ENCODE assay signal across 18 cellular contexts in the genomic region with DNA sequence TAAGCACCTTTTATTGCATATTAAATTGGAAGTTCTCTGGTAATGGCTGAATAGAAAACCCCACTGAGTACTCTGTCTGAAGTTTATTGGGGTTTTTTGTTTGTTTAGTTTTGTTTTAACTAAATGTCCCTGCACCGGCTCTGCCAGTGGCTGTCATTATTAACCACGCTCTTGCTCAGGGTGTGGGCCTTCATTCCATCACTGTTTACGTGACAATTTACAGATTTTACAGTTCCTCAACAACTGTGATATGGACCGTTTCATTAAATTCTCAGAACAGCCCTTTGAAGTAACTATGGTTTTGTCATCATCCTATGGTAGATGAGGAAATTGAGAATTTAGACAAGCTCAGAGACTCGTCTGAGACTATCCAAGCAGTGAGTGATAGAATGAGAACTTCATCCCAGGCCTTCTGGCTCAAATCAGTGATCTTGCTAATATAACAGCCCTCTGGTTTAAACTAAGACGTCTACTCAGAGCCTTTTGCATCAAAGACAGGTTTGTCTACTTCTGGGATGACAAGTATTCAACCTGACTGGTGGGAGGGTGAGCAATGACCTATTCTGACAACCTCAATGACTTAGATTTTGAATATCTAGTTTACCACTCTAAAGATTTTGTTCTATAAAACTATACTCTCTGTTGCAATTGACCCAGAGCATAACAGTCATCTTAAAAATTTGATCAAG.
A peak's percentile ranks its signal among the peaks of the same experiment; 100 is the strongest.
DNase-seq lines count a peak whose midpoint lies in the region; ATAC-seq and TF ChIP-seq lines count a peak whose summit lies in the region.
"Had no signal": no experiment of that assay in that cellular context is flagged by ENCODE, and none has a peak within 500 bp of the region (broad histone marks: within the 10 kb centered on the region; RNA-seq: fewer than 3 reads in every experiment).

No MANE protein-coding gene starts in this region.

- TF ChIP-seq CTCF in CD14-positive monocyte (IDR thresholded peaks at IDR 0.05) (no peak), PC-3 (conservative IDR thresholded peaks at IDR 0.05; ENCODE audit: low read depth, low read length) (no peak)

- peaks cover 0 to 2% (median 2%) of the 10 kb centered on the region in 3 donors for H3K27me3 Mint-ChIP-seq in CD14-positive monocyte (ENCODE audit: low read depth in 3 of 3)
- H3K27me3 Mint-ChIP-seq: activated CD4-positive, alpha-beta T cell treated with anti-CD3 and anti-CD28 coated beads, Interleukin-2, amount 10 ng/mL, durations not matched to agents 7 days and 5 days had no signal

- no peak overlapping the region for H3K4me3 Mint-ChIP-seq in CD14-positive monocyte
- H3K4me3 Mint-ChIP-seq: activated CD4-positive, alpha-beta T cell treated with anti-CD3 and anti-CD28 coated beads, Interleukin-2, amount 10 ng/mL, durations not matched to agents 7 days and 5 days; nephron; T-helper 1 cell treated with Interleukin-12 subunit alpha and Interleukin-12 subunit beta and Interleukin-4 antibody, amounts not matched to agents 30 μg/mL and 1 μg/mL, for 36 hours had no signal

- ATAC-seq in PC-3 (no peak), esophagus mucosa (peak; percentile 76), HG03342 (IDR thresholded peaks at IDR 0.05; ENCODE audit: unreplicated experiment) (no peak), GM18498 (IDR thresholded peaks at IDR 0.05; ENCODE audit: unreplicated experiment) (no peak)

- BruUV-seq in PC-3 (replicated peaks; lab: Mats Ljungman, UMichigan): no TSS peak

- H3K4me3 ChIP-seq in BLaER1 (0 out of 2 replicates have a peak overlapping the region, but pooled peaks have one; percentile 4), PC-3 (ENCODE audit: low read length) (no peak overlapping the region)
- H3K4me3 ChIP-seq: ascending aorta, SJCRH30, thoracic aorta had no signal

- intact Hi-C loops in CD14-positive monocyte (cut with micrococcal nuclease) (loop anchor here (2.0 to 5.0 kb wide), 3 partner anchors 66 to 79 kb away; no protein-coding TSS in a partner anchor), PC-3 (cut with micrococcal nuclease) (no loop called here)

- POLR2A ChIA-PET in PC-3 (lab: Charles Lee; ENCODE audit: unreplicated experiment): no interaction called here

- CTCF ChIA-PET in PC-3 (lab: Charles Lee): no interaction called here

- H3K9me3 Mint-ChIP-seq in CD14-positive monocyte: peaks cover 0 to 4% (median 2%) of the 10 kb centered on the region in 7 donors
- H3K9me3 Mint-ChIP-seq: nephron had no signal

- H3K27me3 ChIP-seq in BLaER1 (no peaks in the 10 kb centered on the region), PC-3 (ENCODE audit: low read length) (no peaks in the 10 kb centered on the region)
- H3K27me3 ChIP-seq: ascending aorta, SJCRH30 had no signal

- H3K36me3 Mint-ChIP-seq in CD14-positive monocyte: no peaks in the 10 kb centered on the region

- peak overlapping the region; percentile 86 for H3K4me2 ChIP-seq in BLaER1
- H3K4me2 ChIP-seq in PC-3 (ENCODE audit: low read length): peak overlapping the region; percentile 18; the same call in 1 of the 2 replicates

- peaks cover 62% of the 10 kb centered on the region for H3K4me1 Mint-ChIP-seq in CD14-positive monocyte

- H3K36me3 ChIP-seq in BLaER1: 0 out of 2 replicates have a peak, but pooled peaks cover 3% of the 10 kb centered on the region
- H3K36me3 ChIP-seq in PC-3 (ENCODE audit: low read depth, low read length): no peaks in the 10 kb centered on the region
- H3K36me3 ChIP-seq: ascending aorta, SJCRH30, thoracic aorta had no signal

- H4K20me1 ChIP-seq in BLaER1: no peaks in the 10 kb centered on the region
- no peaks in the 10 kb centered on the region for H4K20me1 ChIP-seq in PC-3 (ENCODE audit: low read length)

- no peak for DNase-seq in CD14-positive monocyte (ENCODE audit: low spot score)
- DNase-seq in PC-3: peak; percentile 35
- no peak for DNase-seq in NCI-H2196 treated with DMSO at 0.1 percent for 48 hours (lab: John Stamatoyannopoulos, UW; ENCODE audit: unreplicated experiment)
- DNase-seq: activated CD4-positive, alpha-beta T cell treated with anti-CD3 and anti-CD28 coated beads, Interleukin-2, amount 10 ng/mL, durations not matched to agents 7 days and 5 days; central memory CD4-positive, alpha-beta T cell; NCI-H1694 treated with DMSO at 0.1 percent for 48 hours; NCI-H2171; NCI-H524; SJCRH30; small intestine had no signal

- H3K9me2 ChIP-seq in PC-3 (replicated peaks; ENCODE audit: low read length): no peaks in the 10 kb centered on the region

- no peaks in the 10 kb centered on the region for H3K79me2 ChIP-seq in PC-3 (ENCODE audit: low read length)

- H3K27ac ChIP-seq in BLaER1 (peak overlapping the region; percentile 97), PC-3 (ENCODE audit: low read length) (no peak overlapping the region)
- H3K27ac ChIP-seq: ascending aorta, SJCRH30, thoracic aorta had no signal

- H3K4me1 ChIP-seq in BLaER1 (peaks cover 73% of the 10 kb centered on the region), PC-3 (ENCODE audit: insufficient read depth, low read length) (peaks cover 27% of the 10 kb centered on the region)

- peaks cover 34% of the 10 kb centered on the region for H3K9me3 ChIP-seq in BLaER1
- no peaks in the 10 kb centered on the region for H3K9me3 ChIP-seq in PC-3 (ENCODE audit: low read length)
- H3K9me3 ChIP-seq: ascending aorta, SJCRH30, thoracic aorta had no signal

- H2AFZ ChIP-seq in PC-3 (ENCODE audit: low read length): no peak overlapping the region

- no peaks in the 10 kb centered on the region for H3F3A ChIP-seq in PC-3 (ENCODE audit: low read length, unreplicated experiment)

- peak overlapping the region; percentile 85 for H3K9ac ChIP-seq in BLaER1
- no peak overlapping the region for H3K9ac ChIP-seq in PC-3 (ENCODE audit: low read length)

- peak overlapping the region in 6 of 7 donors; percentile 47 to 99 (median 90) for H3K27ac Mint-ChIP-seq in CD14-positive monocyte
- H3K27ac Mint-ChIP-seq: T-helper 1 cell treated with Interleukin-12 subunit alpha and Interleukin-12 subunit beta and Interleukin-4 antibody, amounts not matched to agents 30 μg/mL and 1 μg/mL, for 36 hours had no signal
